8 cellular contexts compared by ENCODE assay signal in genomic region chr19:47273313-47274070, GRCh38. TPM values are rescaled to one million over a fixed set of nuclear protein-coding genes. Genes with fewer than 3 reads are reported as not detected.
DNase-seq lines count a peak whose midpoint lies in the region; TF ChIP-seq lines count a peak whose summit lies in the region.

No MANE protein-coding gene starts in this region.

- no peak overlapping the region for H4K5ac ChIP-seq in H9 (ENCODE audit: insufficient read length, low read depth, low read length)

- H3K4me1 ChIP-seq in H9 (ENCODE audit: insufficient read depth, low read length) (peaks cover 5% of the 10 kb centered on the region), osteoblast (ENCODE audit: insufficient read depth, low read length) (peaks cover 47% of the 10 kb centered on the region), testis (peaks cover 24% of the 10 kb centered on the region)

- no peak overlapping the region for H3K23ac ChIP-seq in H9 (ENCODE audit: insufficient read length, low read depth, low read length)

- peak overlapping the region; percentile 8 for H2BK12ac ChIP-seq in H9 (ENCODE audit: insufficient read length, low read depth, low read length)

- peak overlapping the region; percentile 59 for H3K4me3 ChIP-seq in MG63
- H3K4me3 ChIP-seq in SK-N-MC = peak overlapping the region; percentile 86
- H3K4me3 ChIP-seq in osteoblast (ENCODE audit: insufficient read depth, low read length) = peak overlapping the region; percentile 87
- peak overlapping the region; percentile 71 to 86 for H3K4me3 ChIP-seq in testis

- no peak overlapping the region for H2BK20ac ChIP-seq in H9 (ENCODE audit: low read depth, low read length, poor library complexity, severe bottlenecking)

- no peaks in the 10 kb centered on the region for H4K20me1 ChIP-seq in H9 (ENCODE audit: control insufficient read depth, insufficient read depth, insufficient read length)
- peaks cover 15% of the 10 kb centered on the region for H4K20me1 ChIP-seq in osteoblast (ENCODE audit: insufficient read depth, low read length)

- no peak overlapping the region for H2AK5ac ChIP-seq in H9 (ENCODE audit: insufficient read length, low read length)

- H3T11ph ChIP-seq in H9 (ENCODE audit: low read length) = no peak overlapping the region

- H3K79me2 ChIP-seq in H9 (ENCODE audit: insufficient read depth, low read length) (no peaks in the 10 kb centered on the region), osteoblast (ENCODE audit: insufficient read depth, low read length) (peaks cover 2% of the 10 kb centered on the region)

- H3K79me1 ChIP-seq in H9 (ENCODE audit: insufficient read depth, low read depth, low read length, poor library complexity, severe bottlenecking) = no peaks in the 10 kb centered on the region

- no peak; the same call in 2 of the 3 replicates for TF ChIP-seq CTCF in H9 (conservative IDR thresholded peaks at IDR 0.05)
- no peak for TF ChIP-seq CTCF in osteoblast (IDR thresholded peaks at IDR 0.05; ENCODE audit: extremely low read depth, low read depth, low read length)
- TF ChIP-seq CTCF in testis (IDR thresholded peaks at IDR 0.05) = no peak

- H3K4me2 ChIP-seq in H9 (ENCODE audit: insufficient read depth, insufficient read length, low read length) (peak overlapping the region; percentile 60), osteoblast (ENCODE audit: insufficient read depth, low read length) (peak overlapping the region; percentile 99)

- H2BK120ac ChIP-seq in H9 (ENCODE audit: low read depth, low read length, poor library complexity, severe bottlenecking) = no peak overlapping the region

- H4K91ac ChIP-seq in H9 (ENCODE audit: insufficient read length, low read depth, low read length) = no peak overlapping the region

- no peak overlapping the region for H3K4ac ChIP-seq in H9 (ENCODE audit: low read depth, low read length)

- intact Hi-C loops in testis (cut with DNase I; ENCODE audit: low total_unique reads) = no loop called here

- H3K36me3 Mint-ChIP-seq in H9 (ENCODE audit: insufficient read depth in 1 of 3, low read depth in 3 of 3) = peaks cover 8 to 26% (median 26%) of the 10 kb centered on the region in 3 experiments; a peak in 6 of 7 replicates
- H3K36me3 Mint-ChIP-seq in activated naive CD4-positive, alpha-beta T cell treated with anti-CD3 and anti-CD28 coated beads, Interleukin-2, amount 50 U/mL, for 24 hours = peaks cover 6% of the 10 kb centered on the region

- no peaks in the 10 kb centered on the region for H3K9me3 Mint-ChIP-seq in H9
- no peaks in the 10 kb centered on the region for H3K9me3 Mint-ChIP-seq in activated naive CD4-positive, alpha-beta T cell treated with anti-CD3 and anti-CD28 coated beads, Interleukin-2, amount 50 U/mL, for 24 hours

- peaks cover 13% of the 10 kb centered on the region for H3K27me3 Mint-ChIP-seq in H9 (ENCODE audit: low read depth)
- H3K27me3 Mint-ChIP-seq in activated naive CD4-positive, alpha-beta T cell treated with anti-CD3 and anti-CD28 coated beads, Interleukin-2, amount 50 U/mL, for 24 hours = no peaks in the 10 kb centered on the region

- peak overlapping the region; percentile 86 to 93 for H3K4me3 Mint-ChIP-seq in H9
- H3K4me3 Mint-ChIP-seq in activated naive CD4-positive, alpha-beta T cell treated with anti-CD3 and anti-CD28 coated beads, Interleukin-2, amount 50 U/mL, for 24 hours = peak overlapping the region; percentile 91

- no peak overlapping the region for H2BK15ac ChIP-seq in H9 (ENCODE audit: low read depth, low read length)

- peak overlapping the region; percentile 77 for H3K27ac ChIP-seq in H9 (ENCODE audit: insufficient read length, low read depth, low read length)
- H3K27ac ChIP-seq in SK-N-MC = peak overlapping the region; percentile 93
- H3K27ac ChIP-seq in osteoblast (ENCODE audit: low read depth, low read length) = peak overlapping the region; percentile 98
- peak overlapping the region; percentile 94 to 98 for H3K27ac ChIP-seq in testis

- peaks cover 17% of the 10 kb centered on the region for H3K23me2 ChIP-seq in H9 (ENCODE audit: insufficient read length, low read depth, low read length, poor library complexity, severe bottlenecking)

- peak overlapping the region; percentile 90 for H3K14ac ChIP-seq in H9 (ENCODE audit: insufficient read depth, low read length)

- H3K36me3 ChIP-seq in MG63 (peaks cover 8% of the 10 kb centered on the region), SK-N-MC (ENCODE audit: insufficient read depth, low read length) (no peaks in the 10 kb centered on the region; the same call in 1 of the 2 replicates), osteoblast (ENCODE audit: insufficient read depth, low read length) (peaks cover 13% of the 10 kb centered on the region), testis (ENCODE audit: low read depth, missing control alignments) (no peaks in the 10 kb centered on the region)

- DNase-seq in G401 (ENCODE audit: low spot score) = peak; percentile 94
- DNase-seq in H9 = peak; percentile 96
- DNase-seq in MG63 = peak; percentile 95
- DNase-seq in SK-N-MC (ENCODE audit: low read depth, low spot score) = peak; percentile 26
- DNase-seq in glomerular visceral epithelial cell (ENCODE audit: extremely low spot score) = peak; percentile 95
- peak; percentile 100 for DNase-seq in osteoblast (ENCODE audit: insufficient read length, low spot score, missing footprints)
- DNase-seq in testis = peak; percentile 94

- TF ChIP-seq POLR2A in testis (IDR thresholded peaks at IDR 0.05) = peak; percentile 56

- H3K18ac ChIP-seq in H9 (ENCODE audit: insufficient read length, low read depth, low read length) = peak overlapping the region; percentile 89

- H3K4me1 Mint-ChIP-seq in H9 = peaks cover 22 to 27% of the 10 kb centered on the region in 2 experiments
- H3K4me1 Mint-ChIP-seq in activated naive CD4-positive, alpha-beta T cell treated with anti-CD3 and anti-CD28 coated beads, Interleukin-2, amount 50 U/mL, for 24 hours = peaks cover 23% of the 10 kb centered on the region

- H2BK5ac ChIP-seq in H9 (ENCODE audit: insufficient read length, low read length) = peak overlapping the region; percentile 15

- H3K56ac ChIP-seq in H9 (ENCODE audit: insufficient read length, low read depth, low read length) = no peak overlapping the region

- in situ Hi-C loops in G401 (cut with HindIII; ENCODE audit: low sequenced_read_pairs) = no loop called here

- H3K27me3 ChIP-seq in H9 (ENCODE audit: insufficient read depth, low read length) (no peaks in the 10 kb centered on the region), MG63 (no peaks in the 10 kb centered on the region), osteoblast (ENCODE audit: insufficient read depth, low read length) (no peaks in the 10 kb centered on the region), testis (no peaks in the 10 kb centered on the region)

- no CpG with 5 or more reads among the region's 54 CpGs for WGBS in H9 (ENCODE audit: extremely low coverage, insufficient read length, low lambda C conversion rate)
- 0 to 1% methylated on average over 6 to 42 of the region's 54 CpGs for WGBS in testis, 2 donors

- peak overlapping the region; percentile 98 to 100 (median 99) for H3K27ac Mint-ChIP-seq in H9
- H3K27ac Mint-ChIP-seq in activated naive CD4-positive, alpha-beta T cell treated with anti-CD3 and anti-CD28 coated beads, Interleukin-2, amount 50 U/mL, for 24 hours = peak overlapping the region; percentile 97

- H2AFZ ChIP-seq in H9 (ENCODE audit: low read length) = no peak overlapping the region
- peak overlapping the region; percentile 82 for H2AFZ ChIP-seq in osteoblast (ENCODE audit: low read length)

- no peak overlapping the region for H4K8ac ChIP-seq in H9 (replicated peaks; ENCODE audit: insufficient read length, low read depth, low read length)

- peak overlapping the region; percentile 77 for H3K9ac ChIP-seq in H9 (ENCODE audit: extremely low read depth, insufficient read length, low read length)
- peak overlapping the region; percentile 84 for H3K9ac ChIP-seq in SK-N-MC (ENCODE audit: insufficient read length)

- H3K9me3 ChIP-seq in H9 (ENCODE audit: control insufficient read depth, low read depth, low read length) = no peaks in the 10 kb centered on the region
- H3K9me3 ChIP-seq in MG63 = no peaks in the 10 kb centered on the region
- no peaks in the 10 kb centered on the region for H3K9me3 ChIP-seq in SK-N-MC (ENCODE audit: low read depth, low read length)
- H3K9me3 ChIP-seq in osteoblast (ENCODE audit: low read depth, low read length) = no peaks in the 10 kb centered on the region
- H3K9me3 ChIP-seq in testis = no peaks in the 10 kb centered on the region

RNA-seq across cellular contexts. Expression of gene INAFM1, which starts 1.2 kb away (rescaled TPM):
- total RNA-seq in G401 (2014; rRNA removed; shearing (Covaris generic)) = 7.0 and 11.0 TPM in 2 replicates
- total RNA-seq in H9 (2021) = 8.5 and 9.2 TPM in 2 replicates
- 5.5 TPM in 1 of 2 replicates, not detected in the other for total RNA-seq in MG63 (2014; rRNA removed; shearing (Covaris generic); ENCODE audit: low replicate concordance)
- 2.5 and 4.4 TPM in 2 replicates for total RNA-seq in osteoblast
- total RNA-seq in testis = 10 to 100 TPM; 20.8 to 29.5 TPM
- 9.0 TPM for polyA plus RNA-seq in testis (ENCODE audit: insufficient read depth, low read depth, low replicate concordance)

RNA-seq across cellular contexts. Expression of gene CCDC9, which starts 17.2 kb away (rescaled TPM):
- total RNA-seq in G401 (2014; rRNA removed; shearing (Covaris generic)) = 16.5 and 22.2 TPM in 2 replicates
- total RNA-seq in H9 (2021) (34.4 and 36.9 TPM in 2 replicates), osteoblast (7.6 and 8.0 TPM in 2 replicates), testis (10 to 100 TPM; 61.0 to 65.0 TPM)
- total RNA-seq in MG63 (2014; rRNA removed; shearing (Covaris generic); ENCODE audit: low replicate concordance) = 17.5 and 22.9 TPM in 2 replicates
- polyA plus RNA-seq in testis (ENCODE audit: insufficient read depth, low read depth, low replicate concordance) = 50.9 TPM

RNA-seq across cellular contexts. Expression of gene C5AR1, which starts 36.2 kb away (rescaled TPM):
- 0.68 and 0.92 TPM in 2 replicates for total RNA-seq in G401 (2014; rRNA removed; shearing (Covaris generic))
- 1.8 TPM in 2 replicates for total RNA-seq in H9 (2021)
- total RNA-seq in MG63 (2014; rRNA removed; shearing (Covaris generic); ENCODE audit: low replicate concordance) = not detected in 2 replicates
- 0.29 and 0.72 TPM in 2 replicates for total RNA-seq in osteoblast
- 1 to 10 TPM; 3.9 to 6.1 TPM for total RNA-seq in testis
- 3.5 TPM for polyA plus RNA-seq in testis (ENCODE audit: insufficient read depth, low read depth, low replicate concordance)

RNA-seq across cellular contexts. Expression of gene BBC3, which starts 42.5 kb away (rescaled TPM):
- total RNA-seq in G401 (2014; rRNA removed; shearing (Covaris generic)) = 38.6 and 66.3 TPM in 2 replicates
- total RNA-seq in H9 (2021) (23.2 and 24.8 TPM in 2 replicates), osteoblast (26.8 and 28.2 TPM in 2 replicates), testis (10 to 100 TPM; 10.0 to 10.2 TPM)
- 14.7 and 38.8 TPM in 2 replicates for total RNA-seq in MG63 (2014; rRNA removed; shearing (Covaris generic); ENCODE audit: low replicate concordance)
- polyA plus RNA-seq in testis (ENCODE audit: insufficient read depth, low read depth, low replicate concordance) = 3.3 TPM

RNA-seq across cellular contexts. Expression of gene C5AR2, which starts 58.5 kb away (rescaled TPM):
- not detected in 2 replicates for total RNA-seq in G401 (2014; rRNA removed; shearing (Covaris generic))
- total RNA-seq in H9 (2021) (not detected in 2 replicates), osteoblast (2.5 and 3.5 TPM in 2 replicates), testis (1 to 10 TPM; 2.7 to 3.9 TPM)
- total RNA-seq in MG63 (2014; rRNA removed; shearing (Covaris generic); ENCODE audit: low replicate concordance) = not detected in 2 replicates
- polyA plus RNA-seq in testis (ENCODE audit: insufficient read depth, low read depth, low replicate concordance) = 2.8 TPM

Comparison
In these comparisons a context has a peak if more than half of its experiments do, and no peak if none do; other contexts are left out.
1. Peak in every context shown above with its lines: DNase-seq, H3K4me3 ChIP-seq and H3K27ac ChIP-seq.
2. DNase-seq: peak in every context shown above with its lines; median percentile 100 in osteoblast; 96 in H9; 95 in MG63; 95 in glomerular visceral epithelial cell; 94 in G401; 94 in testis; 26 in SK-N-MC.